In genomic region chr12:114508529-114509129, GRCh38 we compare ENCODE assay signal across 8 cellular contexts.
A peak's percentile ranks its signal among the peaks of the same experiment; 100 is the strongest.
DNase-seq lines count a peak whose midpoint lies in the region; ATAC-seq lines count a peak whose summit lies in the region.

No MANE protein-coding gene starts in this region.

- ATAC-seq in HG03439 (IDR thresholded peaks at IDR 0.05; ENCODE audit: unreplicated experiment) (peak; percentile 56), HG02938 (IDR thresholded peaks at IDR 0.05; ENCODE audit: unreplicated experiment) (no peak)

- DNase-seq in DMS114 treated with DMSO at 0.1 percent for 48 hours (lab: John Stamatoyannopoulos, UW; ENCODE audit: unreplicated experiment) (peak; percentile 75), NOMO-1 treated with DMSO at 0.1 percent for 48 hours (lab: John Stamatoyannopoulos, UW; ENCODE audit: unreplicated experiment) (peak; percentile 28), epidermal melanocyte (ENCODE audit: insufficient read length, low spot score) (peak; percentile 77), mucosa of gallbladder (ENCODE audit: low spot score) (peak; percentile 75)
- DNase-seq in activated CD8-positive, alpha-beta memory T cell treated with anti-CD3 and anti-CD28 coated beads for 48 hours (ENCODE audit: low read depth in 2 of 3, low spot score in 2 of 3) = peak; percentile 10 to 27 (median 12)
- DNase-seq in stimulated activated CD8-positive, alpha-beta memory T cell treated with anti-CD3 and anti-CD28 coated beads, Interleukin-7, amount 100 ng/mL, for 24 hours (ENCODE audit: low read depth) = peak; percentile 33

Comparison
In these comparisons a context has a peak if more than half of its experiments do, and no peak if none do; other contexts are left out.
1. DNase-seq: peak in every context shown above with its lines; median percentile 77 in epidermal melanocyte; 75 in DMS114 treated with DMSO at 0.1 percent for 48 hours; 75 in mucosa of gallbladder; 33 in stimulated activated CD8-positive, alpha-beta memory T cell treated with anti-CD3 and anti-CD28 coated beads, Interleukin-7, amount 100 ng/mL, for 24 hours; 28 in NOMO-1 treated with DMSO at 0.1 percent for 48 hours; 12 in activated CD8-positive, alpha-beta memory T cell treated with anti-CD3 and anti-CD28 coated beads for 48 hours.